8 cellular contexts compared by ENCODE assay signal in the genomic region with DNA sequence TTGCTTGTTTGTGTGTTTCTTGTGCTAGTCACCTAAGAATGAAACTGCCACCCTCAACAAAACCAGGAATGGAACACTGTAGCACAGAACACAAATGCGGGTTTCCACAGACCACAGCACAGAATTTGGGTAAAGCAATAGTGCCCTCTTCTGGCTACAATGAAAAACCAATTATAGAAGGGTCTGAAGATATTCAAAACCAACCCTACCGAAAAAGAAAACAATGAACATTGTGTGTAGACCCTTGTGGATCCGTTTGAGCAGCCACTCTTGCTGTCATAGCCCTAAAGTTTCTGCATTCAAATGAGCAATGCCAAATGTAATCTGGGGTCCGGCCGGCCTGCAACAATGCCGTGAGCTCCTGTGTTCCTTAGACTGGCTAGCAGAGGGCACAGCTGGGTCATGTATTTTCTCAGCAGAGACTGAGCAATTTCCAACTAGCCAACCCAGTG. TPM values are rescaled to one million over a fixed set of nuclear protein-coding genes. Genes with fewer than 3 reads are reported as not detected.
DNase-seq lines count a peak whose midpoint lies in the region; ATAC-seq, FAIRE-seq and TF ChIP-seq lines count a peak whose summit lies in the region.

No MANE protein-coding gene starts in this region.

- H3K9ac ChIP-seq in SU-DHL-6 (ENCODE audit: low read length) (no peak overlapping the region), endothelial cell of umbilical vein (replicated peaks; ENCODE audit: extremely low read depth, insufficient read depth, low read length) (no peak overlapping the region), mucosa of stomach (ENCODE audit: low read length) (peak overlapping the region; percentile 15)

- H3K79me2 ChIP-seq in SU-DHL-6 (ENCODE audit: insufficient read depth, low read length) (no peaks in the 10 kb centered on the region), endothelial cell of umbilical vein (ENCODE audit: control insufficient read depth, insufficient read depth, low read length) (no peaks in the 10 kb centered on the region)

- H3K27ac ChIP-seq in SU-DHL-6 (ENCODE audit: low read depth, low read length), result no peak overlapping the region
- H3K27ac ChIP-seq in endothelial cell of umbilical vein (ENCODE audit: insufficient read depth, low read depth, low read length), result no peak overlapping the region

- H3K27me3 ChIP-seq in SU-DHL-6 (ENCODE audit: low read length) (no peaks in the 10 kb centered on the region), endothelial cell of umbilical vein (ENCODE audit: control insufficient read depth in 2 of 2, insufficient read depth in 2 of 2, low read length in 2 of 2) (no peaks in the 10 kb centered on the region), mucosa of stomach (ENCODE audit: control insufficient read depth, insufficient read depth, low read length) (no peaks in the 10 kb centered on the region)

- TF ChIP-seq CTCF in SU-DHL-6 (IDR thresholded peaks at IDR 0.05; ENCODE audit: insufficient read depth, low read length, poor library complexity, severe bottlenecking), result peak; percentile 36
- peak; percentile 46 to 50 for TF ChIP-seq CTCF in endothelial cell of umbilical vein (IDR thresholded peaks at IDR 0.05; ENCODE audit: extremely low read depth in 1 of 2, insufficient read depth in 1 of 2, low read depth in 1 of 2, low read length in 2 of 2)
- peak in 1 of 3 donors; percentile 66 for TF ChIP-seq CTCF in lower leg skin (IDR thresholded peaks at IDR 0.05)

- H3K4me3 ChIP-seq in SU-DHL-6 (ENCODE audit: insufficient read depth, low read length, poor library complexity, severe bottlenecking), result no peak overlapping the region
- H3K4me3 ChIP-seq in endothelial cell of umbilical vein (replicated peaks in 1 of 3; ENCODE audit: insufficient read depth in 1 of 3, low read depth in 1 of 3, low read length in 3 of 3), result no peak overlapping the region
- peak overlapping the region; percentile 2 for H3K4me3 ChIP-seq in mucosa of stomach (ENCODE audit: low read length)
- no peak overlapping the region for H3K4me3 ChIP-seq in lower leg skin (ENCODE audit: low read depth, poor library complexity, severe bottlenecking)

- H4K20me1 ChIP-seq in SU-DHL-6 (ENCODE audit: low read depth, low read length), result no peaks in the 10 kb centered on the region
- H4K20me1 ChIP-seq in endothelial cell of umbilical vein (replicated peaks; ENCODE audit: control insufficient read depth, extremely low read depth, insufficient read depth, low read length), result no peaks in the 10 kb centered on the region

- 18 to 21% methylated on average over 6 of the region's 6 CpGs for WGBS in lower leg skin, 2 donors

- no peaks in the 10 kb centered on the region for H3K9me3 ChIP-seq in SU-DHL-6 (ENCODE audit: insufficient read depth, low read length)
- no peaks in the 10 kb centered on the region for H3K9me3 ChIP-seq in endothelial cell of umbilical vein (replicated peaks; ENCODE audit: control insufficient read depth, insufficient read depth, low read length)
- H3K9me3 ChIP-seq in mucosa of stomach (ENCODE audit: control insufficient read depth, low read length), result no peaks in the 10 kb centered on the region

- no peak overlapping the region for H3K4me2 ChIP-seq in SU-DHL-6 (ENCODE audit: low read depth, low read length, poor library complexity, severe bottlenecking)
- H3K4me2 ChIP-seq in endothelial cell of umbilical vein (ENCODE audit: insufficient read depth, low read length), result no peak overlapping the region

- H3K4me1 ChIP-seq in endothelial cell of umbilical vein (ENCODE audit: control insufficient read depth, extremely low read depth, insufficient read depth, low read length) (peaks cover 5% of the 10 kb centered on the region), mucosa of stomach (ENCODE audit: control insufficient read depth, insufficient read depth, low read length) (peaks cover 29% of the 10 kb centered on the region)

- H3K36me3 ChIP-seq in SU-DHL-6 (ENCODE audit: low read length) (no peaks in the 10 kb centered on the region), endothelial cell of umbilical vein (ENCODE audit: control insufficient read depth in 2 of 2, extremely low read depth in 1 of 2, insufficient read depth in 2 of 2, low read length in 2 of 2) (no peaks in the 10 kb centered on the region), mucosa of stomach (ENCODE audit: control insufficient read depth, insufficient read depth, low read length) (no peaks in the 10 kb centered on the region)

- intact Hi-C loops in endothelial cell of umbilical vein (cut with micrococcal nuclease), result loop anchor here (1.0 to 5.0 kb wide), 6 partner anchors 614 to 1058 kb away; no protein-coding TSS in a partner anchor
- intact Hi-C loops in lower leg skin (cut with DNase I; ENCODE audit: low total_unique reads), result no loop called here

- no peaks in the 10 kb centered on the region for H3K9me1 ChIP-seq in endothelial cell of umbilical vein (replicated peaks; ENCODE audit: control insufficient read depth, extremely low read depth, insufficient read depth, low read length)

- ATAC-seq in GM21737 (IDR thresholded peaks at IDR 0.05; ENCODE audit: unreplicated experiment), result peak; percentile 55

- peak; percentile 87 for FAIRE-seq in endothelial cell of umbilical vein (lab: Jason Lieb, UNC)

- H2AFZ ChIP-seq in SU-DHL-6 (ENCODE audit: low read depth, low read length, severe bottlenecking) (no peak overlapping the region), endothelial cell of umbilical vein (ENCODE audit: low read depth, low read length) (peak overlapping the region; percentile 23)

- CTCF ChIA-PET in endothelial cell of umbilical vein (lab: Charles Lee), result interaction anchor here (0.8 to 3.6 kb wide), 18 partner anchors 9 to 1130 kb away, joined by 3 to 47 read pairs (median 4); a partner anchor contains a TSS

- dilution Hi-C loops in endothelial cell of umbilical vein (cut with MboI; ENCODE audit: extremely low pct_ligation_motif_present, low sequenced_read_pairs), result no loop called here

- no peak for TF ChIP-seq POLR2A in endothelial cell of umbilical vein (IDR thresholded peaks at IDR 0.05; ENCODE audit: low read depth, low read length)
- TF ChIP-seq POLR2A in lower leg skin (IDR thresholded peaks at IDR 0.05), result no peak

- H3K9me2 ChIP-seq in SU-DHL-6 (replicated peaks; ENCODE audit: insufficient read depth, low read length), result no peaks in the 10 kb centered on the region

- BruUV-seq in endothelial cell of umbilical vein (replicated peaks; lab: Mats Ljungman, UMichigan), result no TSS peak

- peak; percentile 60 for DNase-seq in NCI-H2107 treated with DMSO at 0.1 percent for 48 hours (lab: John Stamatoyannopoulos, UW; ENCODE audit: unreplicated experiment)
- DNase-seq in NCI-H2107 (lab: John Stamatoyannopoulos, UW), result no peak
- DNase-seq in NAMALWA (ENCODE audit: low spot score), result peak; percentile 77
- DNase-seq in endothelial cell of umbilical vein (ENCODE audit: low read depth, low spot score), result peak; percentile 69
- DNase-seq in lower leg skin (ENCODE audit: low spot score in 2 of 2), result no peak

- no peaks in the 10 kb centered on the region for H3F3A ChIP-seq in SU-DHL-6 (ENCODE audit: insufficient read depth)

- POLR2A ChIA-PET in endothelial cell of umbilical vein (lab: Charles Lee), result no interaction called here

TF ChIP-seq in endothelial cell of umbilical vein, 7 proteins besides CTCF, POLR2A, EP300 and RAD21:
- TF ChIP-seq EZH2 (IDR thresholded peaks at IDR 0.05; ENCODE audit: borderline replicate concordance, low read depth, low read length, severe bottlenecking) (no peak), GATA2 (IDR thresholded peaks at IDR 0.05; ENCODE audit: insufficient read depth, insufficient read length, low read depth, low read length) (no peak), MYC (IDR thresholded peaks at IDR 0.05; ENCODE audit: low read depth, low read length) (no peak), FOS (IDR thresholded peaks at IDR 0.05; ENCODE audit: borderline replicate concordance, insufficient read depth, low read length) (no peak), JUN (IDR thresholded peaks at IDR 0.05; ENCODE audit: borderline replicate concordance, insufficient read depth, insufficient read length, low read depth) (no peak), POLR2AphosphoS5 (IDR thresholded peaks at IDR 0.05; ENCODE audit: insufficient read depth, low read depth, low read length) (no peak)
- TF ChIP-seq, protein P1, sequence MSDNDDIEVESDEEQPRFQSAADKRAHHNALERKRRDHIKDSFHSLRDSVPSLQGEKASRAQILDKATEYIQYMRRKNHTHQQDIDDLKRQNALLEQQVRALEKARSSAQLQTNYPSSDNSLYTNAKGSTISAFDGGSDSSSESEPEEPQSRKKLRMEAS (IDR thresholded peaks at IDR 0.05; ENCODE audit: insufficient read depth, insufficient read length), result no peak
TF ChIP-seq in endothelial cell of umbilical vein: peak in this region for 0.

RNA-seq across cellular contexts. Expression of a gene that starts 8.3 kb away (rescaled TPM):
- 42.2 and 53.6 TPM in 2 replicates for total RNA-seq in endothelial cell of umbilical vein
- 53.3 and 59.7 TPM in 2 replicates for polyA plus RNA-seq in endothelial cell of umbilical vein
- 31.4 and 32.4 TPM in 2 replicates for polyA plus RNA-seq in endothelial cell of umbilical vein (2011; cell fraction: cytosol; rRNA removed)
- polyA plus RNA-seq in endothelial cell of umbilical vein (2011; cell fraction: nucleus; rRNA removed), result 169 and 182 TPM in 2 replicates
- polyA plus RNA-seq in endothelial cell of umbilical vein (2012), result 33.7 and 52.2 TPM in 2 replicates
- 116 and 122 TPM in 2 replicates for polyA minus RNA-seq in endothelial cell of umbilical vein
- polyA minus RNA-seq in endothelial cell of umbilical vein (2011; cell fraction: cytosol; rRNA and poly(A)+ RNA removed), result not detected
- 133 and 151 TPM in 2 replicates for polyA minus RNA-seq in endothelial cell of umbilical vein (2011; cell fraction: nucleus; rRNA and poly(A)+ RNA removed)
- 10 to 100 TPM; 10.5 to 14.1 (median 13.1) TPM for total RNA-seq in lower leg skin

RNA-seq across cellular contexts. Expression of a gene that starts 36.2 kb away (rescaled TPM):
- total RNA-seq in endothelial cell of umbilical vein (176 and 182 TPM in 2 replicates), lower leg skin (100 to 1,000 TPM in 2 of 4 donors, 10 to 100 TPM in 2; 66.2 to 134 (median 93.9) TPM)
- polyA plus RNA-seq in endothelial cell of umbilical vein, result 126 and 128 TPM in 2 replicates
- 119 and 132 TPM in 2 replicates for polyA plus RNA-seq in endothelial cell of umbilical vein (2011; cell fraction: cytosol; rRNA removed)
- polyA plus RNA-seq in endothelial cell of umbilical vein (2011; cell fraction: nucleus; rRNA removed), result 64.9 and 99.7 TPM in 2 replicates
- polyA plus RNA-seq in endothelial cell of umbilical vein (2012), result 155 and 240 TPM in 2 replicates
- 102 and 124 TPM in 2 replicates for polyA minus RNA-seq in endothelial cell of umbilical vein
- polyA minus RNA-seq in endothelial cell of umbilical vein (2011; cell fraction: cytosol; rRNA and poly(A)+ RNA removed), result 57.9 TPM
- polyA minus RNA-seq in endothelial cell of umbilical vein (2011; cell fraction: nucleus; rRNA and poly(A)+ RNA removed), result 35.3 and 39.2 TPM in 2 replicates

Comparison
In these comparisons a context has a peak if more than half of its experiments do, and no peak if none do; other contexts are left out.
1. DNase-seq: peak in NCI-H2107 treated with DMSO at 0.1 percent for 48 hours (single experiment), NAMALWA (single experiment) and endothelial cell of umbilical vein (single experiment); none in NCI-H2107 (single experiment) and lower leg skin (0 of 2).